In the genomic region with DNA sequence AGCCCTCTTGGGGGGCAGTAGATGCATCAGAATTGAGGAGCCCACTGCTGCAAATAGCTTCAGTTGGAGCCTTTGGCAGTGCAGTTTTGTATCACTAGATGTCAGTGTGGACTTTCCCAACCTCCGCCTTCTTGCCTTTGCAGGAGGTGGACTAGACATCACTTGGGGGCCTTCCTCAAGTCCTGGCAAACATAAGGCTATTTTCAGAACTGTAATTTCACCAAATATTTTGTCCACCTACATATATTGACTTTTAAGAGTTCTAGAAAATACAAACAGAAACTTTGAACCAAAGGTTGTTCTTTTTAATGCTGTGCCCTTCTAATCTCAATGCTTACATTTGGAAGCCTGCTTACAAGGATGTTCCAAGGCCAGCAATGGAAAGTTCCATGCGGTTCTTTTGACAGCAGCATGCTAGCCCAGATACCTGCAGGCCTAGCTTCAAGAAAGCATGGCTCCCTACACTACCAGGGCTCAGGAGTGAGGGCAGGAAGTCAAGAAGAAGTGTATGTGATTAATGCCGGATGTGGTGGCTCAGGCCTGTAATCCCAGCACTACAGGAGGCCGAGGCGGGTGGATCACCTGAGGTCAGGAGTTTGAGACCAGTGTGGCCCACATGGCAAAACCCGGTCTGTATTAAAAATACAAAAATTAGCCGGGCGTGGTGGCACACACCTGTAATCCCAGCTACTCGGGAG, we compare ENCODE assay signal across 9 cellular contexts. TPM values are rescaled to one million over a fixed set of nuclear protein-coding genes. Genes with fewer than 3 reads are reported as not detected.
DNase-seq lines count a peak whose midpoint lies in the region; ATAC-seq and TF ChIP-seq lines count a peak whose summit lies in the region.
"Had no signal": no experiment of that assay in that cellular context is flagged by ENCODE, and none has a peak within 500 bp of the region (broad histone marks: within the 10 kb centered on the region; RNA-seq: fewer than 3 reads in every experiment).

No MANE protein-coding gene starts in this region.

- DNase-seq in NCI-H510A treated with DMSO at 0.1 percent for 48 hours (lab: John Stamatoyannopoulos, UW) (peak; percentile 38), NCI-H510A (lab: John Stamatoyannopoulos, UW) (no peak), RPMI7951 (ENCODE audit: low read depth) (peak; percentile 62), cardiac muscle cell (ENCODE audit: low read depth in 1 of 2, low spot score in 1 of 2) (peak; percentile 67 to 75), retina (peak; percentile 70)
- DNase-seq in activated naive CD4-positive, alpha-beta T cell treated with anti-CD3 and anti-CD28 coated beads, Interleukin-2, amount 50 U/mL, for 72 hours (ENCODE audit: low spot score in 2 of 2), result peak in 1 of 2 donors; percentile 54

- peaks cover 26% of the 10 kb centered on the region for H3K4me1 ChIP-seq in cardiac muscle cell (ENCODE audit: low read depth)

- no peaks in the 10 kb centered on the region for H3K9me3 ChIP-seq in cardiac muscle cell (ENCODE audit: low read depth)

- ATAC-seq in HG03520 (IDR thresholded peaks at IDR 0.05; ENCODE audit: unreplicated experiment) (peak; percentile 68), GM19324 (IDR thresholded peaks at IDR 0.05; ENCODE audit: low FRiP score, unreplicated experiment) (no peak)
- peak; percentile 73 to 79 for ATAC-seq in activated naive CD4-positive, alpha-beta T cell treated with anti-CD3 and anti-CD28 coated beads, Interleukin-2, amount 50 U/mL, for 72 hours

- H3K27ac ChIP-seq in cardiac muscle cell, result no peak overlapping the region
- H3K27ac ChIP-seq: epithelial cell of prostate had no signal

- no peaks in the 10 kb centered on the region for H3K36me3 ChIP-seq in cardiac muscle cell

- peak; percentile 76 for TF ChIP-seq CTCF in cardiac muscle cell (IDR thresholded peaks at IDR 0.05; ENCODE audit: low read depth, low read length)

- H3K4me3 ChIP-seq in cardiac muscle cell, result no peak overlapping the region

- no peak overlapping the region for H3K27ac Mint-ChIP-seq in activated naive CD4-positive, alpha-beta T cell treated with anti-CD3 and anti-CD28 coated beads, Interleukin-2, amount 50 U/mL, for 72 hours

- no peaks in the 10 kb centered on the region for H3K9me3 Mint-ChIP-seq in activated naive CD4-positive, alpha-beta T cell treated with anti-CD3 and anti-CD28 coated beads, Interleukin-2, amount 50 U/mL, for 72 hours

- H3K36me3 Mint-ChIP-seq in activated naive CD4-positive, alpha-beta T cell treated with anti-CD3 and anti-CD28 coated beads, Interleukin-2, amount 50 U/mL, for 72 hours, result no peaks in the 10 kb centered on the region

- H3K27me3 ChIP-seq in cardiac muscle cell, result no peaks in the 10 kb centered on the region

RNA-seq across cellular contexts. Expression of a gene that starts 8.0 kb away (rescaled TPM):
- total RNA-seq in RPMI7951 (2014; rRNA removed; shearing (Covaris generic)), result 15.1 and 18.8 TPM in 2 replicates
- total RNA-seq in activated naive CD4-positive, alpha-beta T cell treated with anti-CD3 and anti-CD28 coated beads, Interleukin-2, amount 50 U/mL, for 72 hours, result 10 to 100 TPM in 1 of 2 donors, 1 to 10 TPM in 1; 8.4 to 12.6 TPM
- total RNA-seq in cardiac muscle cell, result 29.8 and 46.7 TPM in 2 replicates
- polyA plus RNA-seq in cardiac muscle cell, result 18.6 and 29.5 TPM in 2 replicates
